Comparison of ENCODE assay signal across 19 cellular contexts in genomic region chr21:44952929-44953627, GRCh38. TPM values are rescaled to one million over a fixed set of nuclear protein-coding genes. Genes with fewer than 3 reads are reported as not detected.
DNase-seq lines count a peak whose midpoint lies in the region; ATAC-seq and TF ChIP-seq lines count a peak whose summit lies in the region.
"Had no signal": no experiment of that assay in that cellular context is flagged by ENCODE, and none has a peak within 500 bp of the region (broad histone marks: within the 10 kb centered on the region; RNA-seq: fewer than 3 reads in every experiment).

No MANE protein-coding gene starts in this region.

- no peak for TF ChIP-seq POLR2A in sigmoid colon (IDR thresholded peaks at IDR 0.05)

- H3K27me3 ChIP-seq in cardiac muscle cell (no peaks in the 10 kb centered on the region), sigmoid colon (no peaks in the 10 kb centered on the region)
- no peaks in the 10 kb centered on the region for H3K27me3 ChIP-seq in CD8-positive, alpha-beta memory T cell (ENCODE audit: insufficient read depth, low read length, poor library complexity, severe bottlenecking)
- H3K27me3 ChIP-seq: MG63, right lobe of liver had no signal

- no peak overlapping the region for H3K4me3 Mint-ChIP-seq in stimulated activated naive CD8-positive, alpha-beta T cell treated with anti-CD3 and anti-CD28 coated beads, Interleukin-15, amount 100 ng/mL, for 72 hours
- H3K4me3 Mint-ChIP-seq in activated naive CD4-positive, alpha-beta T cell treated with anti-CD3 and anti-CD28 coated beads, Interleukin-2, amount 10 ng/mL, durations not matched to agents 7 days and 5 days: no peak overlapping the region
- H3K4me3 Mint-ChIP-seq in CD8-positive, alpha-beta memory T cell: no peak overlapping the region
- H3K4me3 Mint-ChIP-seq: activated naive CD8-positive, alpha-beta T cell; dendritic cell treated with granulocyte-macrophage colony-stimulating factor and Interleukin-4, amounts not matched to agents 40 ng/mL and 50 ng/mL, for 4 days; stimulated activated naive CD8-positive, alpha-beta T cell treated with anti-CD3 and anti-CD28 coated beads, Interleukin-15, Interleukin-2, amounts not matched to agents 100 ng/mL and 50 ng/mL, for 24 hours had no signal

- peaks cover 15% of the 10 kb centered on the region for H3K4me1 ChIP-seq in cardiac muscle cell (ENCODE audit: low read depth)
- H3K4me1 ChIP-seq in sigmoid colon: peaks cover 0 to 53% (median 36%) of the 10 kb centered on the region in 4 donors
- H3K4me1 ChIP-seq in CD8-positive, alpha-beta memory T cell (ENCODE audit: insufficient read depth, low read length): peaks cover 6% of the 10 kb centered on the region

- 87 to 93% methylated on average over 25 of the region's 25 CpGs for WGBS in sigmoid colon, 2 donors

- H3K4me3 ChIP-seq in cardiac muscle cell (no peak overlapping the region), sigmoid colon (no peak overlapping the region)
- no peak overlapping the region for H3K4me3 ChIP-seq in CD8-positive, alpha-beta memory T cell (ENCODE audit: low read length)
- H3K4me3 ChIP-seq: A549, MG63, right lobe of liver had no signal

- peak; percentile 19 for ATAC-seq in stimulated activated naive CD8-positive, alpha-beta T cell treated with anti-CD3 and anti-CD28 coated beads, Interleukin-15, amount 100 ng/mL, for 72 hours
- ATAC-seq in stimulated activated naive CD8-positive, alpha-beta T cell treated with anti-CD3 and anti-CD28 coated beads, Interleukin-15, Interleukin-2, amounts not matched to agents 100 U/mL and 50 U/mL, for 24 hours: no peak
- ATAC-seq in HG02571 (IDR thresholded peaks at IDR 0.05; ENCODE audit: unreplicated experiment): no peak
- ATAC-seq: A549, right lobe of liver had no signal

- no peaks in the 10 kb centered on the region for H3K36me3 ChIP-seq in cardiac muscle cell
- H3K36me3 ChIP-seq in sigmoid colon: no peaks in the 10 kb centered on the region
- no peaks in the 10 kb centered on the region for H3K36me3 ChIP-seq in CD8-positive, alpha-beta memory T cell (ENCODE audit: insufficient read depth, low read length)
- H3K36me3 ChIP-seq: right lobe of liver had no signal

- DNase-seq in stimulated activated naive CD8-positive, alpha-beta T cell treated with anti-CD3 and anti-CD28 coated beads, Interleukin-15, amount 100 ng/mL, for 72 hours: no peak
- no peak for DNase-seq in stimulated activated naive CD8-positive, alpha-beta T cell treated with anti-CD3 and anti-CD28 coated beads, Interleukin-15, Interleukin-2, amounts not matched to agents 100 U/mL and 50 U/mL, for 24 hours
- DNase-seq in cardiac muscle cell (ENCODE audit: low read depth in 1 of 2, low spot score in 1 of 2) (no peak), sigmoid colon (no peak), DMS153 (lab: John Stamatoyannopoulos, UW) (no peak)
- no peak for DNase-seq in activated naive CD4-positive, alpha-beta T cell treated with anti-CD3 and anti-CD28 coated beads, Interleukin-2, amount 10 ng/mL, durations not matched to agents 7 days and 5 days
- DNase-seq in CD8-positive, alpha-beta memory T cell: no peak
- DNase-seq: activated CD4-positive, alpha-beta T cell treated with anti-CD3 and anti-CD28 coated beads for 48 hours; MG63; NCI-H1436 treated with DMSO at 0.1 percent for 48 hours; NCI-H748 treated with DMSO at 0.1 percent for 48 hours; stimulated activated CD4-positive, alpha-beta T cell treated with anti-CD3 and anti-CD28 coated beads, Interleukin-1b, Interleukin-23, amount 100 ng/mL, for 48 hours had no signal

- H3K27me3 Mint-ChIP-seq in stimulated activated naive CD8-positive, alpha-beta T cell treated with anti-CD3 and anti-CD28 coated beads, Interleukin-15, amount 100 ng/mL, for 72 hours: no peaks in the 10 kb centered on the region
- H3K27me3 Mint-ChIP-seq in activated naive CD4-positive, alpha-beta T cell treated with anti-CD3 and anti-CD28 coated beads, Interleukin-2, amount 10 ng/mL, durations not matched to agents 7 days and 5 days: no peaks in the 10 kb centered on the region
- H3K27me3 Mint-ChIP-seq in CD8-positive, alpha-beta memory T cell: peaks cover 0 to 2% of the 10 kb centered on the region in 2 donors
- H3K27me3 Mint-ChIP-seq: activated naive CD8-positive, alpha-beta T cell; dendritic cell treated with granulocyte-macrophage colony-stimulating factor and Interleukin-4, amounts not matched to agents 40 ng/mL and 50 ng/mL, for 4 days; IgD-negative memory B cell; stimulated activated naive CD8-positive, alpha-beta T cell treated with anti-CD3 and anti-CD28 coated beads, Interleukin-15, Interleukin-2, amounts not matched to agents 100 ng/mL and 50 ng/mL, for 24 hours had no signal

- CTCF ChIA-PET in activated naive CD4-positive, alpha-beta T cell treated with anti-CD3 and anti-CD28 coated beads, Interleukin-2, amount 10 ng/mL, durations not matched to agents 7 days and 5 days (lab: Charles Lee): interaction anchor here (11.2 to 14.6 kb wide), 2 partner anchors 176 to 187 kb away, joined by 155 to 231 read pairs; no protein-coding TSS in a partner anchor
- CTCF ChIA-PET in CD8-positive, alpha-beta memory T cell (lab: Charles Lee): interaction anchor here (0.9 to 14.1 kb wide), 3 partner anchors 61 to 185 kb away, joined by 4 to 194 read pairs (median 23); no protein-coding TSS in a partner anchor

- H3K9me3 ChIP-seq in cardiac muscle cell (ENCODE audit: low read depth) (no peaks in the 10 kb centered on the region), sigmoid colon (no peaks in the 10 kb centered on the region)
- no peaks in the 10 kb centered on the region for H3K9me3 ChIP-seq in CD8-positive, alpha-beta memory T cell (ENCODE audit: low read length)
- H3K9me3 ChIP-seq: A549, MG63, right lobe of liver had no signal

- no peak for TF ChIP-seq CTCF in cardiac muscle cell (IDR thresholded peaks at IDR 0.05; ENCODE audit: low read depth, low read length)
- no peak for TF ChIP-seq CTCF in sigmoid colon (IDR thresholded peaks at IDR 0.05)

- POLR2A ChIA-PET in CD8-positive, alpha-beta memory T cell (lab: Charles Lee): interaction anchor here (1.2 kb wide), 1 partner anchor 73 kb away, joined by 3 read pairs; no protein-coding TSS in a partner anchor

- peak overlapping the region; percentile 83 for H3K27ac ChIP-seq in cardiac muscle cell
- peak overlapping the region; percentile 40 to 80 (median 63) for H3K27ac ChIP-seq in sigmoid colon
- H3K27ac ChIP-seq in CD8-positive, alpha-beta memory T cell (ENCODE audit: low read depth, low read length): no peak overlapping the region
- H3K27ac ChIP-seq: A549, right lobe of liver had no signal

- intact Hi-C loops in sigmoid colon (cut with DNase I): loop anchor here (10.0 kb wide), 1 partner anchor 492 kb away; no protein-coding TSS in a partner anchor

- H3K9me3 Mint-ChIP-seq in stimulated activated naive CD8-positive, alpha-beta T cell treated with anti-CD3 and anti-CD28 coated beads, Interleukin-15, amount 100 ng/mL, for 72 hours: no peaks in the 10 kb centered on the region
- H3K9me3 Mint-ChIP-seq in activated naive CD4-positive, alpha-beta T cell treated with anti-CD3 and anti-CD28 coated beads, Interleukin-2, amount 10 ng/mL, durations not matched to agents 7 days and 5 days: no peaks in the 10 kb centered on the region
- H3K9me3 Mint-ChIP-seq in CD8-positive, alpha-beta memory T cell: no peaks in the 10 kb centered on the region
- H3K9me3 Mint-ChIP-seq: dendritic cell treated with granulocyte-macrophage colony-stimulating factor and Interleukin-4, amounts not matched to agents 40 ng/mL and 50 ng/mL, for 4 days; IgD-negative memory B cell; stimulated activated naive CD8-positive, alpha-beta T cell treated with anti-CD3 and anti-CD28 coated beads, Interleukin-15, Interleukin-2, amounts not matched to agents 100 ng/mL and 50 ng/mL, for 24 hours had no signal

- H3K36me3 Mint-ChIP-seq in activated naive CD4-positive, alpha-beta T cell treated with anti-CD3 and anti-CD28 coated beads, Interleukin-2, amount 10 ng/mL, durations not matched to agents 7 days and 5 days: peaks cover 7% of the 10 kb centered on the region
- peaks cover 0 to 59% (median 4%) of the 10 kb centered on the region in 3 donors for H3K36me3 Mint-ChIP-seq in CD8-positive, alpha-beta memory T cell
- H3K36me3 Mint-ChIP-seq: activated naive CD8-positive, alpha-beta T cell; IgD-negative memory B cell had no signal

- peaks cover 56% of the 10 kb centered on the region for H3K4me1 Mint-ChIP-seq in stimulated activated naive CD8-positive, alpha-beta T cell treated with anti-CD3 and anti-CD28 coated beads, Interleukin-15, amount 100 ng/mL, for 72 hours
- H3K4me1 Mint-ChIP-seq in activated naive CD4-positive, alpha-beta T cell treated with anti-CD3 and anti-CD28 coated beads, Interleukin-2, amount 10 ng/mL, durations not matched to agents 7 days and 5 days: peaks cover 4% of the 10 kb centered on the region
- H3K4me1 Mint-ChIP-seq in CD8-positive, alpha-beta memory T cell: peaks cover 10 to 28% (median 17%) of the 10 kb centered on the region in 3 donors

- peak overlapping the region; percentile 6 to 19 for H3K27ac Mint-ChIP-seq in stimulated activated naive CD8-positive, alpha-beta T cell treated with anti-CD3 and anti-CD28 coated beads, Interleukin-15, amount 100 ng/mL, for 72 hours
- H3K27ac Mint-ChIP-seq in activated naive CD4-positive, alpha-beta T cell treated with anti-CD3 and anti-CD28 coated beads, Interleukin-2, amount 10 ng/mL, durations not matched to agents 7 days and 5 days: no peak overlapping the region
- H3K27ac Mint-ChIP-seq in CD8-positive, alpha-beta memory T cell: peak overlapping the region in 1 of 8 donors; percentile 17
- H3K27ac Mint-ChIP-seq: activated naive CD8-positive, alpha-beta T cell; dendritic cell treated with granulocyte-macrophage colony-stimulating factor and Interleukin-4, amounts not matched to agents 40 ng/mL and 50 ng/mL, for 4 days; IgD-negative memory B cell; stimulated activated naive CD8-positive, alpha-beta T cell treated with anti-CD3 and anti-CD28 coated beads, Interleukin-15, Interleukin-2, amounts not matched to agents 100 ng/mL and 50 ng/mL, for 24 hours had no signal

- no peak for TF ChIP-seq EP300 in sigmoid colon (IDR thresholded peaks at IDR 0.05)

RNA-seq across cellular contexts. Expression of gene SLX9, which starts 13.2 kb away (rescaled TPM):
- total RNA-seq in cardiac muscle cell: 26.1 and 31.2 TPM in 2 replicates
- polyA plus RNA-seq in cardiac muscle cell: 24.7 and 34.8 TPM in 2 replicates
- 10 to 100 TPM; 18.3 to 38.8 (median 22.0) TPM for total RNA-seq in sigmoid colon
- 10 to 100 TPM in 2 of 3 donors, 1 to 10 TPM in 1; 9.7 to 31.9 (median 15.0) TPM for polyA plus RNA-seq in sigmoid colon
- 10 to 100 TPM; 68.1 to 71.1 TPM for total RNA-seq in CD8-positive, alpha-beta memory T cell
- 14.3 TPM for polyA plus RNA-seq in CD8-positive, alpha-beta memory T cell

RNA-seq across cellular contexts. Expression of gene ITGB2, which starts 32.4 kb away (rescaled TPM):
- total RNA-seq in cardiac muscle cell (0.25 and 0.57 TPM in 2 replicates), sigmoid colon (10 to 100 TPM; 14.7 to 82.0 (median 48.5) TPM)
- polyA plus RNA-seq in cardiac muscle cell (0.12 and 0.27 TPM in 2 replicates), sigmoid colon (100 to 1,000 TPM in 1 of 3 donors, 10 to 100 TPM in 2; 21.0 to 103 (median 60.5) TPM)
- total RNA-seq in CD8-positive, alpha-beta memory T cell: 100 to 1,000 TPM; 159 to 165 TPM
- 847 TPM for polyA plus RNA-seq in CD8-positive, alpha-beta memory T cell

Comparison
In these comparisons a context has a peak if more than half of its experiments do, and no peak if none do; other contexts are left out.
1. RNA of gene ITGB2, which starts 32.4 kb away (total RNA-seq): 159 to 165 TPM in CD8-positive, alpha-beta memory T cell and 14.7 to 82.0 TPM in sigmoid colon; 0.25 to 0.57 TPM in cardiac muscle cell; every median in the first group is over 10 times any median in the second.